Comparison of ENCODE assay signal across 8 cellular contexts in genomic region chr16:21541611-21542051, GRCh38. TPM values are rescaled to one million over a fixed set of nuclear protein-coding genes. Genes with fewer than 3 reads are reported as not detected.
DNase-seq lines count a peak whose midpoint lies in the region; ATAC-seq and TF ChIP-seq lines count a peak whose summit lies in the region.
"Not testable (repeated sequence)": the region's sequence is repeated elsewhere in the genome, so short reads cannot be mapped to it uniquely, and the experiment has no call there.

No MANE protein-coding gene starts in this region.

- H3K4me1 ChIP-seq in DND-41 (ENCODE audit: insufficient read depth, low read length); SK-N-SH (ENCODE audit: control insufficient read depth in 1 of 2, insufficient read depth in 2 of 2, low read depth in 1 of 2, low read length in 1 of 2): not testable (repeated sequence)

- WGBS in SK-N-SH (ENCODE audit: low lambda C conversion rate), result 61% methylated on average over 7 of the region's 10 CpGs

- H3K9me3 Mint-ChIP-seq in IgD-negative memory B cell; activated T-cell treated with anti-CD3 and anti-CD28 coated beads, Interleukin-2, amount 50 U/mL, for 72 hours; immature natural killer cell; stimulated activated naive B cell treated with anti-CD40 and anti-IgM and Interleukin-4, amounts not matched to agents 10 μg/mL and 1 μg/mL and 100 μg/mL, for 72 hours: not testable (repeated sequence)

- H3K9ac ChIP-seq in DND-41 (ENCODE audit: low read depth, low read length); SK-N-SH: not testable (repeated sequence)

- DNase-seq in DND-41, SK-N-SH: not testable (repeated sequence)
- peak in 1 of 2 donors; percentile 42 for DNase-seq in activated T-cell treated with anti-CD3 and anti-CD28 coated beads, Interleukin-2, amount 50 U/mL, for 72 hours
- DNase-seq in immature natural killer cell, result peak; percentile 63 to 72 (median 69)
- DNase-seq in stimulated activated naive B cell treated with anti-CD40 and anti-IgM and Interleukin-4, amounts not matched to agents 10 μg/mL and 1 μg/mL and 100 μg/mL, for 72 hours, result peak; percentile 55

- not testable (repeated sequence) for H3K79me2 ChIP-seq in DND-41 (ENCODE audit: insufficient read depth, low read length); SK-N-SH (ENCODE audit: insufficient read depth)

- not testable (repeated sequence) for TF ChIP-seq RAD21 in SK-N-SH (IDR thresholded peaks at IDR 0.05; ENCODE audit: low read length)

- H3K4me3 ChIP-seq in DND-41 (ENCODE audit: low read depth in 1 of 2, low read length in 2 of 2); SK-N-SH (ENCODE audit: low read depth in 2 of 2, low read length in 1 of 2): not testable (repeated sequence)

- CTCF ChIA-PET in SK-N-SH (lab: Yijun Ruan, JAX), result not testable (repeated sequence)

- H3K4me3 Mint-ChIP-seq in IgD-negative memory B cell, result peak overlapping the region in 3 of 4 donors; percentile 3 to 77 (median 58)
- not testable (repeated sequence) for H3K4me3 Mint-ChIP-seq in activated T-cell treated with anti-CD3 and anti-CD28 coated beads, Interleukin-2, amount 50 U/mL, for 72 hours; stimulated activated naive B cell treated with anti-CD40 and anti-IgM and Interleukin-4, amounts not matched to agents 10 μg/mL and 1 μg/mL and 100 μg/mL, for 72 hours
- H3K4me3 Mint-ChIP-seq in immature natural killer cell, result peak overlapping the region; percentile 66 to 75 (median 70)

- H4K20me1 ChIP-seq in DND-41 (ENCODE audit: insufficient read depth, low read length); SK-N-SH (ENCODE audit: insufficient read depth): not testable (repeated sequence)

- not testable (repeated sequence) for TF ChIP-seq EP300 in SK-N-SH (IDR thresholded peaks at IDR 0.05; ENCODE audit: borderline replicate concordance in 1 of 2, low read depth in 1 of 2, low read length in 1 of 2)

- not testable (repeated sequence) for H3K27me3 Mint-ChIP-seq in IgD-negative memory B cell; activated T-cell treated with anti-CD3 and anti-CD28 coated beads, Interleukin-2, amount 50 U/mL, for 72 hours (ENCODE audit: low read depth); stimulated activated naive B cell treated with anti-CD40 and anti-IgM and Interleukin-4, amounts not matched to agents 10 μg/mL and 1 μg/mL and 100 μg/mL, for 72 hours
- H3K27me3 Mint-ChIP-seq in immature natural killer cell (ENCODE audit: low read depth in 3 of 3), result peaks cover 13 to 19% (median 15%) of the 10 kb centered on the region in 3 donors

- not testable (repeated sequence) for H3K27me3 ChIP-seq in DND-41 (ENCODE audit: insufficient read depth, low read length, poor library complexity); SK-N-SH (ENCODE audit: insufficient read depth)

- H3K27ac ChIP-seq in DND-41 (ENCODE audit: low read length); SK-N-SH (ENCODE audit: low read depth in 2 of 2, low read length in 1 of 2): not testable (repeated sequence)

- peak; percentile 66 for ATAC-seq in DND-41 (ENCODE audit: insufficient read depth, low read depth)
- ATAC-seq in GM19395 (IDR thresholded peaks at IDR 0.05; ENCODE audit: unreplicated experiment), result peak; percentile 45
- ATAC-seq in HG02623 (IDR thresholded peaks at IDR 0.05; ENCODE audit: unreplicated experiment), result peak; percentile 29
- peak; percentile 4 to 6 for ATAC-seq in activated T-cell treated with anti-CD3 and anti-CD28 coated beads, Interleukin-2, amount 50 U/mL, for 72 hours (replicated peaks in 1 of 2)
- ATAC-seq in stimulated activated naive B cell treated with anti-CD40 and anti-IgM and Interleukin-4, amounts not matched to agents 10 μg/mL and 1 μg/mL and 100 μg/mL, for 72 hours (replicated peaks), result peak; percentile 58 to 62

- H2AFZ ChIP-seq in DND-41 (ENCODE audit: low read depth, low read length), result not testable (repeated sequence)
- H2AFZ ChIP-seq in SK-N-SH (ENCODE audit: low read depth), result 0 out of 2 replicates have a peak overlapping the region, but pooled peaks have one; percentile 43

- TF ChIP-seq CTCF in DND-41 (IDR thresholded peaks at IDR 0.05; ENCODE audit: borderline replicate concordance, extremely low read depth, low read length, poor library complexity, severe bottlenecking); SK-N-SH (IDR thresholded peaks at IDR 0.05): not testable (repeated sequence)

- H3F3A ChIP-seq in SK-N-SH (replicated peaks; ENCODE audit: insufficient read depth), result not testable (repeated sequence)

- H3K4me1 Mint-ChIP-seq in IgD-negative memory B cell (peaks cover 7 to 16% (median 13%) of the 10 kb centered on the region in 3 donors), immature natural killer cell (peaks cover 18 to 21% of the 10 kb centered on the region in 2 donors)
- peaks cover 43% of the 10 kb centered on the region for H3K4me1 Mint-ChIP-seq in activated T-cell treated with anti-CD3 and anti-CD28 coated beads, Interleukin-2, amount 50 U/mL, for 72 hours (ENCODE audit: low read depth)
- H3K4me1 Mint-ChIP-seq in stimulated activated naive B cell treated with anti-CD40 and anti-IgM and Interleukin-4, amounts not matched to agents 10 μg/mL and 1 μg/mL and 100 μg/mL, for 72 hours, result peaks cover 33 to 52% of the 10 kb centered on the region in 2 donors

- H3K9me2 ChIP-seq in SK-N-SH, result not testable (repeated sequence)

- H3K36me3 ChIP-seq in DND-41 (ENCODE audit: insufficient read depth, low read length); SK-N-SH (replicated peaks in 1 of 2; ENCODE audit: control insufficient read depth in 1 of 2, insufficient read depth in 2 of 2, low read length in 1 of 2): not testable (repeated sequence)

- H3K27ac Mint-ChIP-seq in IgD-negative memory B cell (peak overlapping the region; percentile 32 to 95 (median 60)), immature natural killer cell (peak overlapping the region; percentile 55 to 96 (median 93))
- H3K27ac Mint-ChIP-seq in activated T-cell treated with anti-CD3 and anti-CD28 coated beads, Interleukin-2, amount 50 U/mL, for 72 hours, result not testable (repeated sequence)
- peak overlapping the region; percentile 96 for H3K27ac Mint-ChIP-seq in stimulated activated naive B cell treated with anti-CD40 and anti-IgM and Interleukin-4, amounts not matched to agents 10 μg/mL and 1 μg/mL and 100 μg/mL, for 72 hours

- H3K4me2 ChIP-seq in DND-41 (ENCODE audit: insufficient read depth, low read length); SK-N-SH: not testable (repeated sequence)

- POLR2A ChIA-PET in SK-N-SH (lab: Yijun Ruan, JAX), result not testable (repeated sequence)

- H3K36me3 Mint-ChIP-seq in IgD-negative memory B cell; activated T-cell treated with anti-CD3 and anti-CD28 coated beads, Interleukin-2, amount 50 U/mL, for 72 hours (ENCODE audit: insufficient read depth in 2 of 2); immature natural killer cell; stimulated activated naive B cell treated with anti-CD40 and anti-IgM and Interleukin-4, amounts not matched to agents 10 μg/mL and 1 μg/mL and 100 μg/mL, for 72 hours: not testable (repeated sequence)

- not testable (repeated sequence) for H3K9me3 ChIP-seq in DND-41 (ENCODE audit: insufficient read depth, low read length, severe bottlenecking); SK-N-SH

RNA-seq across cellular contexts. Expression of gene METTL9, which starts 57.7 kb away (rescaled TPM):
- polyA plus RNA-seq in IgD-negative memory B cell, result 78.5 TPM
- polyA plus RNA-seq in SK-N-SH (2012; rRNA removed), result 70.7 and 82.9 TPM in 2 replicates
- 108 and 115 TPM in 2 replicates for polyA plus RNA-seq in SK-N-SH (2012; cell fraction: cytosol; rRNA removed)
- polyA plus RNA-seq in SK-N-SH (2012; cell fraction: nucleus; rRNA removed), result 28.0 and 48.3 TPM in 2 replicates
- 100 to 1,000 TPM; 112 to 125 TPM for total RNA-seq in activated T-cell treated with anti-CD3 and anti-CD28 coated beads, Interleukin-2, amount 50 U/mL, for 72 hours
- 100 to 1,000 TPM; 113 to 149 (median 147) TPM for polyA plus RNA-seq in immature natural killer cell

Comparison
In these comparisons a context has a peak if more than half of its experiments do, and no peak if none do; other contexts are left out.
1. ATAC-seq: peak in every context shown above with its lines; median percentile 66 in DND-41; 60 in stimulated activated naive B cell treated with anti-CD40 and anti-IgM and Interleukin-4, amounts not matched to agents 10 μg/mL and 1 μg/mL and 100 μg/mL, for 72 hours; 45 in GM19395; 29 in HG02623; 5 in activated T-cell treated with anti-CD3 and anti-CD28 coated beads, Interleukin-2, amount 50 U/mL, for 72 hours.